In the genomic region with DNA sequence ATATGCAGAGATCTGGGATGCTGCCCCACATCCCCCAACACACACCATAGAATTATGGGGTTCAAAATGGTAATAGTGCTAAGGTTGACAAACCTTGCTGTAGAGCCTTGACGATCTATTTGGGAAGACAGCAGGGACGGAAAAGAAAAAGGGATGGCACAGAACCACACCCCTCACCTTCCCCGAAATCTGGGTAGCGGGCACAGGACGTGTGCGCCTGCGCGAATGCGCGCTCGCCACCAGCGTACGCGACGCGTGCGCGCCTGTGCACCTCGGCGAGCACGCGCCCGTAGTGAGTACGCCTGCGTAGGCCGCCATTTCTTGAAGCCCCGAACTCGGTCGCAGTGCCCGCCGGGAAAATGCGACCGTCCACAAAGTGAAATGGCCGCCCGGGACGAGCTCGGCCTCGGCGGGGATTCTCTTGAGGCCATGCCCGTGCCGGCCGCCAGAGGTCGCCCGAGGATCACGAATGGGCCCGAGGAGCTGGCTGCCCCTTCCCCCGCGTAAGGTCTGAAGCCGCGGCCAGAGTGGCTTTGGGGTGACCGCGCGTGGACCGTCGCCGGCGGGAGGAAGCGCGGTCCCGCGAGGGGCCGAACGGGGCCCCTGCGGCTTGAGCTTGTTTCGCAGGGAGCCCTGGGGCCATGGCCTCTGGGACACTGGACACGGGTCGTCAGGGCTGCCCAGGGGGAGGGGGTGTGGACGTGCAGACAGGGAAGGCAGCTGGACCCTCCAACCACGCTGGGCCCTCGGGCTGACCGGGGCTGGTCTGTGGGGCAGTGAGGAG, we compare ENCODE assay signal across 8 cellular contexts. TPM values are rescaled to one million over a fixed set of nuclear protein-coding genes. Genes with fewer than 3 reads are reported as not detected.
DNase-seq lines count a peak whose midpoint lies in the region; ATAC-seq and TF ChIP-seq lines count a peak whose summit lies in the region.

No MANE protein-coding gene starts in this region.

- H3K27me3 ChIP-seq in colonic mucosa = no peaks in the 10 kb centered on the region
- no peaks in the 10 kb centered on the region for H3K27me3 ChIP-seq in layer of hippocampus (ENCODE audit: control insufficient read depth, insufficient read depth, low read length)

- ATAC-seq in HG03457 (IDR thresholded peaks at IDR 0.05; ENCODE audit: unreplicated experiment) = peak; percentile 86

- peak; percentile 16 to 90 (median 81) for DNase-seq in C1 segment of cervical spinal cord (lab: John Stamatoyannopoulos, UW)
- peak; percentile 87 for DNase-seq in GM19240 (ENCODE audit: insufficient read length, low spot score)
- peak; percentile 79 for DNase-seq in NCI-H510A treated with DMSO at 0.1 percent for 48 hours (lab: John Stamatoyannopoulos, UW)
- DNase-seq in activated CD4-positive, alpha-beta T cell treated with anti-CD3 and anti-CD28 coated beads for 48 hours = peak; percentile 91
- peak; percentile 90 for DNase-seq in colonic mucosa
- DNase-seq in stimulated activated CD4-positive, alpha-beta T cell treated with anti-CD3 and anti-CD28 coated beads, Interleukin-1b, Interleukin-23, amount 100 ng/mL, for 4 hours (ENCODE audit: low read depth in 2 of 2) = peak; percentile 80 to 85

- peak overlapping the region; percentile 43 for H3K4me3 ChIP-seq in colonic mucosa

- intact Hi-C loops in colonic mucosa (cut with DNase I) = no loop called here

- H3K36me3 ChIP-seq in colonic mucosa = no peaks in the 10 kb centered on the region

- H3K9me3 ChIP-seq in colonic mucosa = no peaks in the 10 kb centered on the region

- peak overlapping the region; percentile 6 for H3K27ac ChIP-seq in colonic mucosa
- H3K27ac ChIP-seq in layer of hippocampus (ENCODE audit: low read depth, low read length) = peak overlapping the region; percentile 84

- H3K9ac ChIP-seq in colonic mucosa (ENCODE audit: low read depth in 2 of 2, low read length in 2 of 2) = peak overlapping the region; percentile 36 to 72

- TF ChIP-seq CTCF in colonic mucosa (IDR thresholded peaks at IDR 0.05) = peak; percentile 73

- H3K4me1 ChIP-seq in colonic mucosa = no peaks in the 10 kb centered on the region

RNA-seq across cellular contexts. Expression of a gene that starts 43.7 kb away (rescaled TPM):
- 1 to 10 TPM; 3.6 to 4.5 TPM for total RNA-seq in colonic mucosa

RNA-seq across cellular contexts. Expression of a gene that starts 52.4 kb away (rescaled TPM):
- total RNA-seq in colonic mucosa = not detected

Comparison
In these comparisons a context has a peak if more than half of its experiments do, and no peak if none do; other contexts are left out.
1. Peak in every context shown above with its lines: DNase-seq, ATAC-seq, H3K4me3 ChIP-seq and H3K27ac ChIP-seq.